28 cellular contexts compared by ENCODE assay signal in the genomic region with DNA sequence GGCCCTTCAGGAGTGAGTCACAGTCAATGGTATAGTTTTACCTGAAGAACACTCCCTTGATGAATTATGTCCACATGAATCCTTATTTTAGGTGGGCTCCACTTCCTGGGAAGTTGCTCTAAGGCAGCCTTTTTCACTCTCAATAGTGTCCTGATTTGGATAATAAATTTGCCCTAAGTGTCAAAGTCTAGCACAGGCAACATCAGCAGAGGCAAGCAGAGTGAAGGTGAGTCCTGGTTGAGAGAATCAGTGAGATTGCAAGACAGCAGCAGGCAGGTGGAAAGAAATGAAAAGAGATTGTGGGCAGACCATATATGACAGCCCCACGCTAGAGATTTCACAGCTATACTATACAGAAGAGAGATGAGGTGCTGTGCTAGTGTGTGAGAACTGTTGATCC.
"Had no signal": no experiment of that assay in that cellular context is flagged by ENCODE, and none has a peak within 500 bp of the region (broad histone marks: within the 10 kb centered on the region; RNA-seq: fewer than 3 reads in every experiment).

No MANE protein-coding gene starts in this region.

- ATAC-seq: psoas muscle; right cardiac atrium; sciatic nerve; stimulated activated memory B cell treated with anti-CD40 and anti-IgM and Interleukin-4, amounts not matched to agents 10 μg/mL and 1 μg/mL and 100 μg/mL, for 72 hours; stimulated activated naive CD8-positive, alpha-beta T cell treated with anti-CD3 and anti-CD28 coated beads, Interleukin-15, amount 100 ng/mL, for 72 hours; stimulated activated naive CD8-positive, alpha-beta T cell treated with anti-CD3 and anti-CD28 coated beads, Interleukin-15, Interleukin-2, amounts not matched to agents 100 U/mL and 50 U/mL, for 24 hours; upper lobe of right lung had no signal

- H3K79me2 ChIP-seq: parathyroid adenoma had no signal

- H3K36me3 ChIP-seq: neural progenitor cell, ovary, spleen, suprapubic skin, tibial artery, transverse colon, upper lobe of right lung, uterus had no signal

- H3K4me1 ChIP-seq: parathyroid adenoma, psoas muscle, spleen, suprapubic skin, testis, tibial artery, transverse colon, upper lobe of right lung, uterus had no signal

- DNase-seq: natural killer cell; occipital lobe; ovary; posterior cingulate gyrus; psoas muscle; right cardiac atrium; spleen; stimulated activated CD4-positive, alpha-beta T cell treated with anti-CD3 and anti-CD28 coated beads, Interleukin-12 subunit alpha, Interleukin-12 subunit beta, amount 100 ng/mL, for 4 hours; stimulated activated CD4-positive, alpha-beta T cell treated with anti-CD3 and anti-CD28 coated beads, Interleukin-1b, Interleukin-23, amount 100 ng/mL, for 48 hours; stimulated activated CD4-positive, alpha-beta T cell treated with anti-CD3 and anti-CD28 coated beads, Interleukin-4, amount 100 ng/mL, for 1 hour; stimulated activated CD4-positive, alpha-beta T cell treated with anti-CD3 and anti-CD28 coated beads, Interleukin-4, amount 100 ng/mL, for 4 hours; stimulated activated CD8-positive, alpha-beta memory T cell treated with anti-CD3 and anti-CD28 coated beads, Interleukin-4, amount 100 ng/mL, for 48 hours; stimulated activated naive CD4-positive, alpha-beta T cell; stimulated activated naive CD8-positive, alpha-beta T cell treated with anti-CD3 and anti-CD28 coated beads, Interleukin-15, amount 100 ng/mL, for 72 hours; stimulated activated naive CD8-positive, alpha-beta T cell treated with anti-CD3 and anti-CD28 coated beads, Interleukin-15, Interleukin-2, amounts not matched to agents 100 U/mL and 50 U/mL, for 24 hours; substantia nigra; testis; tibial artery; transverse colon; upper lobe of right lung; uterus had no signal

- H3K9me3 ChIP-seq: ovary, psoas muscle, spleen, suprapubic skin, testis, tibial artery, transverse colon, upper lobe of right lung, uterus had no signal

- H3K27me3 ChIP-seq: neural progenitor cell, ovary, spleen, suprapubic skin, testis, tibial artery, transverse colon, upper lobe of right lung, uterus had no signal

- H3K27ac ChIP-seq: neural progenitor cell, ovary, parathyroid adenoma, psoas muscle, skin epidermis, spleen, suprapubic skin, testis, tibial artery, transverse colon, upper lobe of right lung, uterus had no signal

- H2AFZ ChIP-seq: neural progenitor cell, parathyroid adenoma had no signal

- H3K4me3 ChIP-seq: neural progenitor cell, ovary, psoas muscle, skin epidermis, smooth muscle cell, spleen, suprapubic skin, testis, tibial artery, transverse colon, upper lobe of right lung, uterus had no signal

- H3K4me2 ChIP-seq: neural progenitor cell, smooth muscle cell had no signal
